Comparison of ENCODE assay signal across 9 cellular contexts in the genomic region with DNA sequence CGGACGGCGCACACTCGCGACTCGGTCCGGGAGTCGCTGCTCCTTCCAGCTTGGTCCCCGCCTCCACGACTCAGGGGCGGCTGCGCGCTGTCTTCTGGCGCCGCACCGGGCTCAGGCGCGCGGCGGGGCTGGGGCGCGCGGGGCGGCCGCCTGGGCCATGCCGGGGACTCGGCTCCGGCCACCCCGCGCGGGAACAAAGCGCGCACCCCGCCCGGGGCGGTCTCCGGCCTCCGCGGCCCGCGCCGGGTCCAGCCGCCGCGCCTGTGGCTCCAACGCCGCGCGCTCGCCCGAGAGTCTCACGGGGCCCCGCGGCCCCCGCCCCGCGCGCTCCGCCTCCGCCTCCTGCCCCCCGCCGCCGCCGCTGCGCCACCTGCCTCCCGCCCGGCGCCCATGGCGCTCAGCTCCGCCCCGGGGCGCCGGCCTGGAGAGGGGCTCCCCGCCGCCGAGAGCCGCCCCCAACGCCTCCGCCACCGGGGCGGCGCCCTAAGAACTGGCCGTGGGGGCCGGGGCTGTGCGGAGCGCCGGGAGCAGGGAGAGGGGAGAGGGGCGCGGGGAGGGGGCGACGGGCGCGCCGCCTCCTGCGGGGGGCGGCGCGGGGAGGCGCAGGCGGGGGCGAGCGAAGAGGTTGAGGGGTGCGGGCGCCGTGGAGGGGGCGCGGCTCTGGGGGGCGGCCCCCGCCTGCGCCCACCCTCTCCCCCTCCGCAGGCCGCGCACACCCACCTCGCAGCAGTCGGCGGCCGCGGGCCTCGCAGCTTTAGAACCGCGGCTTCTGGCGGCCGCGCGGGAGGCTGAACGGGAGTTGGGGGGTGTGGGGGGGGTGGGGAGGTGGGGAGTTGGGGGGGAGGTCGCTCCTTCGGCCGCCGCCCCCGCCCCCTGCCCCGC. TPM values are rescaled to one million over a fixed set of nuclear protein-coding genes. Genes with fewer than 3 reads are reported as not detected.
A peak's percentile ranks its signal among the peaks of the same experiment; 100 is the strongest.
DNase-seq lines count a peak whose midpoint lies in the region; ATAC-seq and TF ChIP-seq lines count a peak whose summit lies in the region.
"Had no signal": no experiment of that assay in that cellular context is flagged by ENCODE, and none has a peak within 500 bp of the region (broad histone marks: within the 10 kb centered on the region; RNA-seq: fewer than 3 reads in every experiment).

No MANE protein-coding gene starts in this region.

- H3K4me3 ChIP-seq in HUES6 (ENCODE audit: low read depth, low read length) (peak overlapping the region; percentile 53), spleen (peak overlapping the region; percentile 54 to 88 (median 67)), HAP-1 (no peak overlapping the region)

- 1 to 3% (median 1%) methylated on average over 18 to 128 of the region's 132 CpGs for WGBS in spleen, 5 donors

- H3K4me1 ChIP-seq in HUES6 (ENCODE audit: control insufficient read depth, insufficient read depth, low read length), result 0 out of 2 replicates have a peak, but pooled peaks cover 3% of the 10 kb centered on the region
- H3K4me1 ChIP-seq in spleen, result peaks cover 34 to 92% (median 68%) of the 10 kb centered on the region in 6 donors
- H3K4me1 ChIP-seq in HAP-1, result no peaks in the 10 kb centered on the region

- H3K9me3 ChIP-seq in HUES6 (ENCODE audit: control insufficient read depth, insufficient read depth, low read depth, low read length), result no peaks in the 10 kb centered on the region
- H3K9me3 ChIP-seq in spleen, result no peaks in the 10 kb centered on the region
- H3K9me3 ChIP-seq in HAP-1, result no peaks in the 10 kb centered on the region

- DNase-seq in NCI-H82 (lab: John Stamatoyannopoulos, UW) (peak; percentile 31), NCI-H82 treated with DMSO at 0.1 percent for 48 hours (lab: John Stamatoyannopoulos, UW; ENCODE audit: unreplicated experiment) (no peak), Right ventricle myocardium superior (peak; percentile 71), spleen (peak; percentile 88), HAP-1 (ENCODE audit: low spot score in 2 of 2) (no peak)

- no peak for TF ChIP-seq CTCF in spleen (IDR thresholded peaks at IDR 0.05 in 8 of 11, conservative IDR thresholded peaks at IDR 0.05 in 3 of 11)

- no peak for TF ChIP-seq POLR2A in spleen (IDR thresholded peaks at IDR 0.05)

- H3K9ac ChIP-seq in HUES6 (ENCODE audit: low read length), result no peak overlapping the region

- ATAC-seq in Right ventricle myocardium superior (ENCODE audit: poor library complexity), result peak; percentile 11
- ATAC-seq in GM21367 (IDR thresholded peaks at IDR 0.05; ENCODE audit: unreplicated experiment), result no peak
- no peak for ATAC-seq in GM18519 (IDR thresholded peaks at IDR 0.05; ENCODE audit: low FRiP score, unreplicated experiment)

- intact Hi-C loops in Right ventricle myocardium superior (cut with DNase I), result no loop called here
- intact Hi-C loops in spleen (cut with DNase I; ENCODE audit: low total_unique reads), result loop anchor here (10.0 kb wide), 2 partner anchors 224 to 274 kb away; a partner anchor contains a TSS

- in situ Hi-C loops in HAP-1 (cut with MboI; ENCODE audit: low sequenced_read_pairs), result no loop called here

- H3K27me3 ChIP-seq in HUES6 (ENCODE audit: control insufficient read depth, insufficient read depth, low read length) (peaks cover 79% of the 10 kb centered on the region), spleen (replicated peaks in 1 of 7) (peaks cover 0 to 61% (median 4%) of the 10 kb centered on the region in 7 donors), HAP-1 (ENCODE audit: low read depth) (peaks cover 65% of the 10 kb centered on the region)

- H3K27ac ChIP-seq in HUES6 (ENCODE audit: low read depth, low read length), result no peak overlapping the region
- H3K27ac ChIP-seq in spleen, result peak overlapping the region in 7 of 8 donors; percentile 67 to 95 (median 79)

- H3K36me3 ChIP-seq in HUES6 (ENCODE audit: control insufficient read depth, insufficient read depth, low read length) (no peaks in the 10 kb centered on the region), spleen (peaks cover 0 to 13% (median 0%) of the 10 kb centered on the region in 6 donors), HAP-1 (replicated peaks) (no peaks in the 10 kb centered on the region)

RNA-seq across cellular contexts. Expression of a gene that starts 35.7 kb away (rescaled TPM):
- 8.6 TPM for total RNA-seq in Right ventricle myocardium superior
- total RNA-seq in spleen, result 10 to 100 TPM; 10.5 to 59.8 (median 56.3) TPM
- polyA plus RNA-seq in spleen, result 10 to 100 TPM in 2 of 3 donors, 1 to 10 TPM in 1; 8.4 to 25.1 (median 14.3) TPM
- total RNA-seq: SK-MEL-5 had no signal

Comparison
In these comparisons a context has a peak if more than half of its experiments do, and no peak if none do; other contexts are left out.
1. DNase-seq: peak in NCI-H82 (single experiment), Right ventricle myocardium superior (single experiment) and spleen (single experiment); none in NCI-H82 treated with DMSO at 0.1 percent for 48 hours (single experiment) and HAP-1 (0 of 2).